In genomic region chr6:75935473-75935793, GRCh38 we compare ENCODE assay signal across 8 cellular contexts.
DNase-seq lines count a peak whose midpoint lies in the region; ATAC-seq and TF ChIP-seq lines count a peak whose summit lies in the region.

No MANE protein-coding gene starts in this region.

- TF ChIP-seq CTCF in heart right ventricle (IDR thresholded peaks at IDR 0.05) (no peak), lower lobe of right lung (IDR thresholded peaks at IDR 0.05) (no peak), uterus (IDR thresholded peaks at IDR 0.05) (no peak)

- peak overlapping the region in 9 of 10 donors; percentile 21 to 47 (median 41) for H3K4me3 ChIP-seq in heart right ventricle
- peak overlapping the region; percentile 77 for H3K4me3 ChIP-seq in adipocyte (ENCODE audit: low read length)
- peak overlapping the region; percentile 48 for H3K4me3 ChIP-seq in lower lobe of right lung
- H3K4me3 ChIP-seq in uterus = peak overlapping the region; percentile 1 to 22
- H3K4me3 ChIP-seq in aorta (ENCODE audit: low read length in 2 of 2) = peak overlapping the region in 1 of 2 donors; percentile 19

- 46 to 47% methylated on average over 12 of the region's 12 CpGs for WGBS in heart right ventricle, 2 donors
- 40% methylated on average over 10 to 12 of the region's 12 CpGs for WGBS in aorta, 2 donors

- H3K4me1 ChIP-seq in heart right ventricle = peaks cover 0 to 18% (median 8%) of the 10 kb centered on the region in 9 donors
- H3K4me1 ChIP-seq in adipocyte (ENCODE audit: control insufficient read depth, insufficient read depth, low read length) = peaks cover 15% of the 10 kb centered on the region
- peaks cover 14% of the 10 kb centered on the region for H3K4me1 ChIP-seq in lower lobe of right lung
- no peaks in the 10 kb centered on the region for H3K4me1 ChIP-seq in uterus
- no peaks in the 10 kb centered on the region for H3K4me1 ChIP-seq in aorta (ENCODE audit: control insufficient read depth in 1 of 2, insufficient read depth in 2 of 2, low read length in 2 of 2)

- H3K27ac ChIP-seq in heart right ventricle = peak overlapping the region in 1 of 10 donors; percentile 2
- H3K27ac ChIP-seq in lower lobe of right lung = no peak overlapping the region
- H3K27ac ChIP-seq in uterus = no peak overlapping the region
- H3K27ac ChIP-seq in aorta (ENCODE audit: low read depth in 1 of 2, low read length in 2 of 2) = no peak overlapping the region

- intact Hi-C loops in heart right ventricle (cut with DNase I) (loop anchor here in 9 of 10 donors (1.0 to 10.0 kb wide), 8 partner anchors 412 to 1519 kb away; no protein-coding TSS in a partner anchor), left ventricle myocardium superior (cut with micrococcal nuclease) (no loop called here), lower lobe of right lung (cut with DNase I) (no loop called here), uterus (cut with DNase I; ENCODE audit: low total_unique reads) (no loop called here), aorta (cut with DNase I) (loop anchor here (10.0 kb wide), 2 partner anchors 81 to 1529 kb away; partner anchors contain the start of gene HTR1B (in 1 of the 2))

- H3K27me3 ChIP-seq in heart right ventricle = peaks cover 0 to 16% (median 0%) of the 10 kb centered on the region in 7 donors
- peaks cover 13% of the 10 kb centered on the region for H3K27me3 ChIP-seq in adipocyte (replicated peaks; ENCODE audit: control insufficient read depth, insufficient read depth, low read length)
- peaks cover 3% of the 10 kb centered on the region for H3K27me3 ChIP-seq in lower lobe of right lung (ENCODE audit: low read depth)
- no peaks in the 10 kb centered on the region for H3K27me3 ChIP-seq in uterus
- no peaks in the 10 kb centered on the region for H3K27me3 ChIP-seq in aorta (ENCODE audit: control insufficient read depth in 1 of 2, insufficient read depth in 2 of 2, low read length in 1 of 2)

- ATAC-seq in heart right ventricle (no peak), left ventricle myocardium superior (no peak), lower lobe of right lung (no peak), HG02588 (IDR thresholded peaks at IDR 0.05; ENCODE audit: unreplicated experiment) (no peak), aorta (ENCODE audit: low FRiP score) (no peak)

- H3K9ac ChIP-seq in adipocyte (ENCODE audit: low read length) = peak overlapping the region; percentile 65

- H3K36me3 ChIP-seq in heart right ventricle (no peaks in the 10 kb centered on the region), adipocyte (ENCODE audit: control insufficient read depth, insufficient read depth, low read length, severe bottlenecking) (no peaks in the 10 kb centered on the region), lower lobe of right lung (no peaks in the 10 kb centered on the region), uterus (no peaks in the 10 kb centered on the region), aorta (ENCODE audit: control insufficient read depth in 1 of 2, insufficient read depth in 2 of 2, low read length in 1 of 2) (no peaks in the 10 kb centered on the region)

- no peak for TF ChIP-seq POLR2A in uterus (IDR thresholded peaks at IDR 0.05)

- DNase-seq in heart right ventricle = no peak
- DNase-seq in left ventricle myocardium superior = no peak
- DNase-seq in adipocyte (ENCODE audit: low read depth) = no peak
- no peak for DNase-seq in lower lobe of right lung
- no peak for DNase-seq in uterus
- DNase-seq in activated CD4-positive, alpha-beta T cell treated with anti-CD3 and anti-CD28 coated beads, Interleukin-2, amount 50 U/mL, for 48 hours = no peak
- no peak for DNase-seq in aorta

- H3K9me3 ChIP-seq in heart right ventricle = no peaks in the 10 kb centered on the region
- no peaks in the 10 kb centered on the region for H3K9me3 ChIP-seq in adipocyte (ENCODE audit: control insufficient read depth, low read length)
- no peaks in the 10 kb centered on the region for H3K9me3 ChIP-seq in lower lobe of right lung
- no peaks in the 10 kb centered on the region for H3K9me3 ChIP-seq in uterus
- H3K9me3 ChIP-seq in aorta (ENCODE audit: control insufficient read depth, low read length) = no peaks in the 10 kb centered on the region

Comparison
In these comparisons a context has a peak if more than half of its experiments do, and no peak if none do; other contexts are left out.
1. intact Hi-C loops: an anchor here in heart right ventricle (1.0 to 10.0 kb wide) and aorta (10.0 kb wide); none called in left ventricle myocardium superior, lower lobe of right lung and uterus.